Comparison of ENCODE assay signal across 8 cellular contexts in genomic region chr7:77796960-77797359, GRCh38. TPM values are rescaled to one million over a fixed set of nuclear protein-coding genes. Genes with fewer than 3 reads are reported as not detected.
DNase-seq lines count a peak whose midpoint lies in the region; ATAC-seq and TF ChIP-seq lines count a peak whose summit lies in the region.

No MANE protein-coding gene starts in this region.

- no peaks in the 10 kb centered on the region for H3K27me3 ChIP-seq in thoracic aorta (replicated peaks; ENCODE audit: insufficient read depth)

- ATAC-seq in activated CD8-positive, alpha-beta memory T cell treated with anti-CD3 and anti-CD28 coated beads, Interleukin-2, amount 10 ng/mL, durations not matched to agents 7 days and 5 days = no peak
- ATAC-seq in activated T-helper 17 cell treated with anti-CD3 and anti-CD28 coated beads, Interleukin-2, amount 50 U/mL, for 72 hours (replicated peaks) = no peak
- ATAC-seq in thoracic aorta (ENCODE audit: insufficient number of reproducible peaks, low FRiP score, low read depth) (no peak), GM21825 (IDR thresholded peaks at IDR 0.05; ENCODE audit: unreplicated experiment) (no peak)

- no peak overlapping the region for H3K27ac ChIP-seq in thoracic aorta

- no peaks in the 10 kb centered on the region for H3K27me3 Mint-ChIP-seq in activated CD8-positive, alpha-beta memory T cell treated with anti-CD3 and anti-CD28 coated beads, Interleukin-2, amount 10 ng/mL, durations not matched to agents 7 days and 5 days
- H3K27me3 Mint-ChIP-seq in activated T-helper 17 cell treated with anti-CD3 and anti-CD28 coated beads, Interleukin-2, amount 50 U/mL, for 72 hours = no peaks in the 10 kb centered on the region

- H3K36me3 ChIP-seq in thoracic aorta = no peaks in the 10 kb centered on the region

- peak overlapping the region; percentile 93 for H3K4me3 Mint-ChIP-seq in activated CD8-positive, alpha-beta memory T cell treated with anti-CD3 and anti-CD28 coated beads, Interleukin-2, amount 10 ng/mL, durations not matched to agents 7 days and 5 days
- H3K4me3 Mint-ChIP-seq in activated T-helper 17 cell treated with anti-CD3 and anti-CD28 coated beads, Interleukin-2, amount 50 U/mL, for 72 hours = peak overlapping the region; percentile 98

- no peak for DNase-seq in activated CD8-positive, alpha-beta memory T cell treated with anti-CD3 and anti-CD28 coated beads, Interleukin-2, amount 10 ng/mL, durations not matched to agents 7 days and 5 days
- DNase-seq in activated CD8-positive, alpha-beta memory T cell treated with anti-CD3 and anti-CD28 coated beads, Interleukin-2, amount 50 U/mL, for 4 hours = no peak
- DNase-seq in kidney tubule cell (ENCODE audit: low spot score) (peak; percentile 5), thoracic aorta (ENCODE audit: low spot score) (no peak), GM13977 (ENCODE audit: low spot score) (no peak), activated gamma-delta T cell treated with Interleukin-2 at 50 U/mL for 16 hours (no peak)

- TF ChIP-seq CTCF in thoracic aorta (IDR thresholded peaks at IDR 0.05) = no peak
- no peak for TF ChIP-seq CTCF in GM13977 (IDR thresholded peaks at IDR 0.05; ENCODE audit: extremely low read depth, insufficient read depth, missing control alignments)

- no peaks in the 10 kb centered on the region for H3K9me3 Mint-ChIP-seq in activated CD8-positive, alpha-beta memory T cell treated with anti-CD3 and anti-CD28 coated beads, Interleukin-2, amount 10 ng/mL, durations not matched to agents 7 days and 5 days (ENCODE audit: low read depth)
- no peaks in the 10 kb centered on the region for H3K9me3 Mint-ChIP-seq in activated T-helper 17 cell treated with anti-CD3 and anti-CD28 coated beads, Interleukin-2, amount 50 U/mL, for 72 hours

- peaks cover 13 to 27% of the 10 kb centered on the region in 2 donors for H3K4me1 ChIP-seq in thoracic aorta (ENCODE audit: control insufficient read depth in 1 of 2, low read depth in 2 of 2)

- in situ Hi-C loops in GM13977 (cut with MboI; ENCODE audit: low pct_unique_long_range_greater_than_20kb, low sequenced_read_pairs, unreplicated experiment) = loop anchor here (10.0 kb wide), 1 partner anchor 118 kb away; no protein-coding TSS in a partner anchor

- H3K36me3 Mint-ChIP-seq in activated CD8-positive, alpha-beta memory T cell treated with anti-CD3 and anti-CD28 coated beads, Interleukin-2, amount 10 ng/mL, durations not matched to agents 7 days and 5 days = peaks cover 25% of the 10 kb centered on the region
- H3K36me3 Mint-ChIP-seq in activated T-helper 17 cell treated with anti-CD3 and anti-CD28 coated beads, Interleukin-2, amount 50 U/mL, for 72 hours (ENCODE audit: low read depth) = peaks cover 76% of the 10 kb centered on the region

- CTCF ChIA-PET in activated CD8-positive, alpha-beta memory T cell treated with anti-CD3 and anti-CD28 coated beads, Interleukin-2, amount 10 ng/mL, durations not matched to agents 7 days and 5 days (lab: Charles Lee) = no interaction called here

- peak overlapping the region; percentile 93 for H3K4me3 ChIP-seq in thoracic aorta

- H3K27ac Mint-ChIP-seq in activated CD8-positive, alpha-beta memory T cell treated with anti-CD3 and anti-CD28 coated beads, Interleukin-2, amount 10 ng/mL, durations not matched to agents 7 days and 5 days = no peak overlapping the region
- H3K27ac Mint-ChIP-seq in activated T-helper 17 cell treated with anti-CD3 and anti-CD28 coated beads, Interleukin-2, amount 50 U/mL, for 72 hours = peak overlapping the region; percentile 95

- peaks cover 46% of the 10 kb centered on the region for H3K4me1 Mint-ChIP-seq in activated CD8-positive, alpha-beta memory T cell treated with anti-CD3 and anti-CD28 coated beads, Interleukin-2, amount 10 ng/mL, durations not matched to agents 7 days and 5 days
- peaks cover 34% of the 10 kb centered on the region for H3K4me1 Mint-ChIP-seq in activated T-helper 17 cell treated with anti-CD3 and anti-CD28 coated beads, Interleukin-2, amount 50 U/mL, for 72 hours

- H3K9me3 ChIP-seq in thoracic aorta = no peaks in the 10 kb centered on the region

RNA-seq across cellular contexts. Expression of gene TMEM60, which starts 1.3 kb away (rescaled TPM):
- 10 to 100 TPM; 13.2 to 19.4 TPM for total RNA-seq in activated CD8-positive, alpha-beta memory T cell treated with anti-CD3 and anti-CD28 coated beads, Interleukin-2, amount 10 ng/mL, durations not matched to agents 7 days and 5 days
- total RNA-seq in activated T-helper 17 cell treated with anti-CD3 and anti-CD28 coated beads, Interleukin-2, amount 50 U/mL, for 72 hours = 10 to 100 TPM; 12.1 to 13.2 TPM
- total RNA-seq in thoracic aorta = 10 to 100 TPM in 1 of 2 donors, 1 to 10 TPM in 1; 8.7 to 12.2 TPM

RNA-seq across cellular contexts. Expression of gene PHTF2, which starts 1.6 kb away (rescaled TPM):
- 10 to 100 TPM; 41.5 to 56.4 TPM for total RNA-seq in activated CD8-positive, alpha-beta memory T cell treated with anti-CD3 and anti-CD28 coated beads, Interleukin-2, amount 10 ng/mL, durations not matched to agents 7 days and 5 days
- total RNA-seq in activated T-helper 17 cell treated with anti-CD3 and anti-CD28 coated beads, Interleukin-2, amount 50 U/mL, for 72 hours = 100 to 1,000 TPM in 1 of 2 donors, 10 to 100 TPM in 1; 66.1 to 123 TPM
- total RNA-seq in thoracic aorta = 10 to 100 TPM; 39.4 to 45.9 TPM
